16 cellular contexts compared by ENCODE assay signal in genomic region chr3:189567772-189568420, GRCh38.
DNase-seq lines count a peak whose midpoint lies in the region; ATAC-seq and TF ChIP-seq lines count a peak whose summit lies in the region.
"Had no signal": no experiment of that assay in that cellular context is flagged by ENCODE, and none has a peak within 500 bp of the region (broad histone marks: within the 10 kb centered on the region; RNA-seq: fewer than 3 reads in every experiment).

No MANE protein-coding gene starts in this region.

- no peaks in the 10 kb centered on the region for H3K36me3 ChIP-seq in OCI-LY3 (replicated peaks; ENCODE audit: low read depth, low read length)
- H3K36me3 ChIP-seq in smooth muscle cell (ENCODE audit: low read depth), result no peaks in the 10 kb centered on the region
- H3K36me3 ChIP-seq: Peyer's patch, right atrium auricular region had no signal

- H3K4me1 ChIP-seq in OCI-LY3 (ENCODE audit: low read length), result peaks cover 97% of the 10 kb centered on the region
- no peaks in the 10 kb centered on the region for H3K4me1 ChIP-seq in smooth muscle cell (ENCODE audit: low read depth)
- H3K4me1 ChIP-seq: Peyer's patch, right atrium auricular region had no signal

- H2AFZ ChIP-seq in OCI-LY3 (ENCODE audit: low read depth, low read length), result no peak overlapping the region
- no peak overlapping the region for H2AFZ ChIP-seq in smooth muscle cell (ENCODE audit: low read depth)

- H3K4me3 ChIP-seq in OCI-LY3 (ENCODE audit: low read length) (peak overlapping the region; percentile 57), smooth muscle cell (no peak overlapping the region)
- H3K4me3 ChIP-seq: Peyer's patch, right atrium auricular region had no signal

- H3K79me2 ChIP-seq in OCI-LY3 (ENCODE audit: low read length), result no peaks in the 10 kb centered on the region
- H3K79me2 ChIP-seq in smooth muscle cell (ENCODE audit: low read depth), result no peaks in the 10 kb centered on the region

- BruUV-seq in Calu3 (replicated peaks; lab: Mats Ljungman, UMichigan), result no TSS peak

- H3K9me3 ChIP-seq in OCI-LY3 (ENCODE audit: insufficient read depth, low read length) (no peaks in the 10 kb centered on the region), smooth muscle cell (replicated peaks; ENCODE audit: low read depth) (no peaks in the 10 kb centered on the region)
- H3K9me3 ChIP-seq: Peyer's patch, right atrium auricular region had no signal

- H3K4me1 Mint-ChIP-seq in Calu3 (ENCODE audit: low read depth, unreplicated experiment), result peaks cover 9% of the 10 kb centered on the region

- intact Hi-C loops in Calu3 (cut with micrococcal nuclease; ENCODE audit: unreplicated experiment), result no loop called here

- H3K27ac Mint-ChIP-seq in Calu3 (ENCODE audit: unreplicated experiment), result no peak overlapping the region

- H3K4me3 Mint-ChIP-seq in Calu3 (ENCODE audit: low read depth, unreplicated experiment), result no peak overlapping the region

- H3K27me3 Mint-ChIP-seq in Calu3 (ENCODE audit: unreplicated experiment), result no peaks in the 10 kb centered on the region

- DNase-seq in smooth muscle cell (lab: John Stamatoyannopoulos, UW; ENCODE audit: unreplicated experiment) (no peak), HuH-7 (ENCODE audit: low spot score) (no peak), NCI-H526 treated with DMSO at 0.1 percent for 48 hours (lab: John Stamatoyannopoulos, UW) (no peak), Calu3 (no peak)
- DNase-seq: activated effector memory CD4-positive, alpha-beta T cell treated with anti-CD3 and anti-CD28 coated beads, Interleukin-2, amount 50 U/mL, for 16 hours; DMS79 treated with DMSO at 0.1 percent for 48 hours; effector CD8-positive, alpha-beta T cell; NCI-H1092 treated with DMSO at 0.1 percent for 48 hours; NCI-H446 treated with DMSO at 0.1 percent for 48 hours; Peyer's patch; T-helper 2 cell had no signal

- no peaks in the 10 kb centered on the region for H3K27me3 ChIP-seq in OCI-LY3 (ENCODE audit: low read depth, low read length)
- no peaks in the 10 kb centered on the region for H3K27me3 ChIP-seq in smooth muscle cell (ENCODE audit: low read depth)
- H3K27me3 ChIP-seq: Peyer's patch, right atrium auricular region had no signal

- H3K27ac ChIP-seq in OCI-LY3 (ENCODE audit: low read length) (peak overlapping the region; percentile 91), smooth muscle cell (ENCODE audit: low read depth) (no peak overlapping the region)
- H3K27ac ChIP-seq: Peyer's patch, right atrium auricular region had no signal

- H3F3A ChIP-seq in smooth muscle cell (ENCODE audit: low read depth), result peaks cover 9% of the 10 kb centered on the region

- H3K4me2 ChIP-seq in OCI-LY3 (ENCODE audit: low read length), result peak overlapping the region; percentile 77
- H3K4me2 ChIP-seq in smooth muscle cell, result no peak overlapping the region

- H3K9ac ChIP-seq in OCI-LY3 (ENCODE audit: low read length), result peak overlapping the region; percentile 74
- no peak overlapping the region for H3K9ac ChIP-seq in smooth muscle cell (ENCODE audit: low read depth)

- CTCF ChIA-PET in Calu3 (lab: Charles Lee), result no interaction called here

- H4K20me1 ChIP-seq in OCI-LY3 (ENCODE audit: insufficient read depth, low read length) (no peaks in the 10 kb centered on the region), smooth muscle cell (ENCODE audit: low read depth) (no peaks in the 10 kb centered on the region)

- ATAC-seq in GM18508 (IDR thresholded peaks at IDR 0.05; ENCODE audit: insufficient read depth, unreplicated experiment) (peak; percentile 30), GM21360 (IDR thresholded peaks at IDR 0.05; ENCODE audit: unreplicated experiment) (peak; percentile 29), HG02885 (IDR thresholded peaks at IDR 0.05; ENCODE audit: poor library complexity, unreplicated experiment) (peak; percentile 34)

- WGBS in smooth muscle cell (ENCODE audit: low lambda C conversion rate), result 91% methylated on average over 3 of the region's 3 CpGs

- TF ChIP-seq CTCF in OCI-LY3 (IDR thresholded peaks at IDR 0.05; ENCODE audit: low read depth, low read length), result no peak
- no peak for TF ChIP-seq CTCF in smooth muscle cell (IDR thresholded peaks at IDR 0.05; ENCODE audit: borderline replicate concordance, insufficient read depth, poor library complexity, severe bottlenecking)
- TF ChIP-seq CTCF in Calu3 (IDR thresholded peaks at IDR 0.05; ENCODE audit: unreplicated experiment), result no peak

- no peaks in the 10 kb centered on the region for H3K9me3 Mint-ChIP-seq in Calu3 (ENCODE audit: low read depth, unreplicated experiment)

- H3K36me3 Mint-ChIP-seq in Calu3 (ENCODE audit: insufficient read depth, unreplicated experiment), result no peaks in the 10 kb centered on the region
